Comparison of ENCODE assay signal across 9 cellular contexts in the genomic region with DNA sequence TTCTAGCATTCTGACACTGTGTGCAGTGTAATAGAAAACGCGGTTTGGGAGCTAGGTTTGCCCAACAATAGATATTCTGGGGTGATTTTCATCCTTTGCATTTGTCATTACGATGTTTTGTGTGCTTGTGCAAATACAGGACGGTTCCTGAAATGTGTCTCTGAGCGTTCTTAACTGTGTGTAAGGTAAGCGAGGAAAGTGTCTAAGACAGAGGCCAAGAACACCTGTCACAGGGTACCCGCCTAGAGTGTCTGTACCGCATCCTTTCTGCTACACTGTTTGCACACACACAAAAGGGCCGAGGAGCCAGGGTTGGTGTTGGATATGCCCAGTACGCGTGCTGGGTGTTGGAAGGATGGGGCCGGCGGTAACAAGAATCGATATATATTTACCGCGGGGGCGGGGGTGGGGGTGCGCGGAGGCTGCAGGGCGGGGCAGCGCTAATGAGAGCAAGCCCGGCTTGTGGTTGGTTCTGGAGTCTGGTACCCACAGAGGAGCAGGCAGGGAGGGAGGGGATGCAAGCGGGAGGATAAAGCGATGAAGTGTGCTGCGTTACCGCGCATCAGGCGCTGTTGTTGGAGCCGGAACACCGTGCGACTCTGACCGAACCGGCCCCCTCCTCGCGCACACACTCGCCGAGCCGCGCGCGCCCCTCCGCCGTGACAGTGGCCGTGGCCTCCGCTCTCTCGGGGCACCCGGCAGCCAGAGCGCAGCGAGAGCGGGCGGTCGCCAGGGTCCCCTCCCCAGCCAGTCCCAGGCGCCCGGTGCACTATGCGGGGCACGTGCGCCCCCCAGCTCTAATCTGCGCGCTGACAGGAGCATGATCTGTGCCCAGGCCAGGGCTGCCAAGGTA. TPM values are rescaled to one million over a fixed set of nuclear protein-coding genes. Genes with fewer than 3 reads are reported as not detected.
DNase-seq lines count a peak whose midpoint lies in the region; ATAC-seq and TF ChIP-seq lines count a peak whose summit lies in the region.
"Had no signal": no experiment of that assay in that cellular context is flagged by ENCODE, and none has a peak within 500 bp of the region (broad histone marks: within the 10 kb centered on the region; RNA-seq: fewer than 3 reads in every experiment).

Gene HECW1 (plus strand): TSS at position 560 of the 853 bp plus-strand sequence. CDS start 131,259 bp downstream, outside the sequence.

- H3K27me3 ChIP-seq in BE2C: peaks cover 67% of the 10 kb centered on the region

- ATAC-seq in HG02970 (IDR thresholded peaks at IDR 0.05; ENCODE audit: low FRiP score, unreplicated experiment): no peak
- no peak for ATAC-seq in HG03135 (IDR thresholded peaks at IDR 0.05; ENCODE audit: unreplicated experiment)

- no peak for TF ChIP-seq POLR2A in lower leg skin (IDR thresholded peaks at IDR 0.05)

- no peaks in the 10 kb centered on the region for H3K9me3 ChIP-seq in BE2C

- H3K36me3 ChIP-seq in BE2C: no peaks in the 10 kb centered on the region

- H3K4me3 ChIP-seq in GM12864 (ENCODE audit: low read depth, low read length) (peak within 1 kb of the TSS; percentile 8; the same call in 1 of the 2 replicates), fibroblast of pulmonary artery (replicated peaks; ENCODE audit: low read depth, low read length) (peak within 1 kb of the TSS; percentile 45), BE2C (ENCODE audit: low read depth, low read length) (no peak within 1 kb of the TSS), lower leg skin (ENCODE audit: low read depth, poor library complexity, severe bottlenecking) (no peak within 1 kb of the TSS)

- DNase-seq in GM12864 (ENCODE audit: low read depth): no peak
- no peak for DNase-seq in RPMI7951 (ENCODE audit: low read depth)
- no peak for DNase-seq in fibroblast of pulmonary artery (ENCODE audit: low read depth)
- peak; percentile 87 for DNase-seq in retina
- no peak for DNase-seq in BE2C
- DNase-seq in lower leg skin (ENCODE audit: low spot score in 2 of 2): no peak

- no peaks in the 10 kb centered on the region for H3K4me1 ChIP-seq in BE2C

- WGBS in lower leg skin, 2 donors: 4 to 8% methylated on average over 26 to 53 of the region's 59 CpGs

- TF ChIP-seq CTCF in GM12864 (IDR thresholded peaks at IDR 0.05; ENCODE audit: low read depth, low read length, missing control alignments) (no peak), fibroblast of pulmonary artery (IDR thresholded peaks at IDR 0.05; ENCODE audit: low read length, missing control alignments) (no peak), BE2C (IDR thresholded peaks at IDR 0.05; ENCODE audit: low read depth, low read length) (no peak), lower leg skin (IDR thresholded peaks at IDR 0.05) (no peak)

- intact Hi-C loops in lower leg skin (cut with DNase I; ENCODE audit: low total_unique reads): no loop called here

RNA-seq across cellular contexts. Expression of gene HECW1, which starts in this region (rescaled TPM):
- 12.9 and 18.3 TPM in 2 replicates for total RNA-seq in RPMI7951 (2014; rRNA removed; shearing (Covaris generic))
- 0.06 TPM for polyA plus RNA-seq in BE2C (2012; ENCODE audit: insufficient read depth, insufficient read length, low read depth)
- 1 to 10 TPM in 2 of 4 donors, under 1 TPM in 1, not detected in 1; 0.62 to 4.3 (median 1.4) TPM for total RNA-seq in lower leg skin
- total RNA-seq: pulmonary artery endothelial cell had no signal

Comparison
In these comparisons a context has a peak if more than half of its experiments do, and no peak if none do; other contexts are left out.
1. H3K4me3 ChIP-seq: peak in GM12864 (single experiment) and fibroblast of pulmonary artery (single experiment); none in BE2C (single experiment) and lower leg skin (single experiment).